Comparison of ENCODE assay signal across 25 cellular contexts in the genomic region with DNA sequence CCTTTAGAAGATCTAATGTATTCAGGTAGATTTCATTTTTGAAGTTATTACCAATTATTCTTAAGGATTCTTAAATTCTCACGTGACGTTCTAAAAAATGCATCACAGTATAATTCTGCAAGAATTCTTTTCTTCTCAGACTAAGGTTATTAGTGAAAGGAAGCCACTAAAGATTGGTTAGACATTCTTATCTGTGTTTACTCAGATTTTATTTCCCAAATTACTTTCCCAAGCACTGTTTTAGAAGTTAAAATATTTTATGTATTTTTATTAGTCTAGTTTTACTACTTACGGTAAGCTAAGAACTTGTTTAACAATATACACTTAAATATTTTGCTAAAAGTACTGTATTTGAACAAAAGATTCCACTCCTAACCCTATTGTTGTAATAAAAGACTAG.
"Had no signal": no experiment of that assay in that cellular context is flagged by ENCODE, and none has a peak within 500 bp of the region (broad histone marks: within the 10 kb centered on the region; RNA-seq: fewer than 3 reads in every experiment).

No MANE protein-coding gene starts in this region.

- H3K9me3 Mint-ChIP-seq: dendritic cell treated with granulocyte-macrophage colony-stimulating factor and Interleukin-4, amounts not matched to agents 40 ng/mL and 50 ng/mL, for 4 days; effector memory CD8-positive, alpha-beta T cell; endodermal cell; immature natural killer cell had no signal

- H3K27ac ChIP-seq: colonic mucosa, esophagus muscularis mucosa, gastrocnemius medialis, heart right ventricle, left lung, lower lobe of right lung had no signal

- H3K4me1 ChIP-seq: colonic mucosa, esophagus muscularis mucosa, heart right ventricle, left lung, lower lobe of right lung had no signal

- H3K27me3 Mint-ChIP-seq: dendritic cell treated with granulocyte-macrophage colony-stimulating factor and Interleukin-4, amounts not matched to agents 40 ng/mL and 50 ng/mL, for 4 days; effector memory CD8-positive, alpha-beta T cell; naive B cell; naive thymus-derived CD8-positive, alpha-beta T cell had no signal

- H3K36me3 ChIP-seq: colonic mucosa, gastrocnemius medialis had no signal

- DNase-seq: colonic mucosa; cortex of kidney; effector CD8-positive, alpha-beta T cell; effector memory CD8-positive, alpha-beta T cell; endodermal cell; foreskin fibroblast; foreskin melanocyte; gastrocnemius medialis; glutamatergic neuron; head of caudate nucleus; heart right ventricle; hypothalamus; immature natural killer cell; left cardiac atrium; left lung; left ventricle myocardium superior; lower lobe of right lung; mesenchymal stem cell; mucosa of descending colon; naive B cell; naive thymus-derived CD8-positive, alpha-beta T cell had no signal

- H3K4me3 ChIP-seq: colonic mucosa, esophagus muscularis mucosa, gastrocnemius medialis, heart right ventricle, left lung, lower lobe of right lung, mucosa of descending colon had no signal

- H3K27ac Mint-ChIP-seq: dendritic cell treated with granulocyte-macrophage colony-stimulating factor and Interleukin-4, amounts not matched to agents 40 ng/mL and 50 ng/mL, for 4 days; endodermal cell; immature natural killer cell; naive B cell had no signal

- FAIRE-seq: keratinocyte had no signal

- H3K4me3 Mint-ChIP-seq: dendritic cell treated with granulocyte-macrophage colony-stimulating factor and Interleukin-4, amounts not matched to agents 40 ng/mL and 50 ng/mL, for 4 days; effector memory CD8-positive, alpha-beta T cell; endodermal cell; immature natural killer cell; mesothelial cell of epicardium; naive B cell; naive thymus-derived CD8-positive, alpha-beta T cell had no signal

- H3K4me1 Mint-ChIP-seq: endodermal cell had no signal

- H3K9me3 ChIP-seq: colonic mucosa, esophagus muscularis mucosa, gastrocnemius medialis, left lung, lower lobe of right lung, mucosa of descending colon had no signal
